27 cellular contexts compared by ENCODE assay signal in the genomic region with DNA sequence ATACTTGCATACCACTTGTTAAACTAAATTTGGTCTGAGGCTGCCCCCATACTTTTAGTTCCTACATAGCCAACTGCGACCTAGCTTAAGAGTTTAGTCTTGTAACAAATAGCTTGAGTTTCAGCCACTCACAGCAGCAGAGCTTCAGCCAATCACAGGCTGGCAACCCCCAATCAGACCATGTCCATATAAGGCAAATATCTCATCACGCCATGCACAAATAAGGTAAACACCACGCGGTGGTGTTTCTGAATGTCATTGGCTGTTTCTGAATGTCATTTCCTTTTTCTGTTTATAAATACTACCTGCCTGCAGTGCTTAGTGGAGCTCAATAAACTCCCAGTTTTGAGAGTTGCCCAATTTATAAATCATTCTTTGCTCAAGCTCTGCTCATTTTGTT.
"Had no signal": no experiment of that assay in that cellular context is flagged by ENCODE, and none has a peak within 500 bp of the region (broad histone marks: within the 10 kb centered on the region; RNA-seq: fewer than 3 reads in every experiment).

No MANE protein-coding gene starts in this region.

- H2AFZ ChIP-seq: hepatocyte had no signal

- H3K4me1 ChIP-seq: adrenal gland, ascending aorta, left ventricle myocardium inferior, vagina had no signal

- H3K79me2 ChIP-seq: hepatocyte had no signal

- H3K9me3 Mint-ChIP-seq: activated B cell treated with CpG ODN at 0.5 μM for 24 hours; activated T-cell treated with anti-CD3 and anti-CD28 coated beads, Interleukin-2, amount 50 U/mL, for 4 hours; activated T-helper 2 cell treated with anti-CD3 and anti-CD28 coated beads, Interferon-gamma antibody, Interleukin-2, Interleukin-4, amounts not matched to agents 10 μg/mL and 5 μg/mL and 100 μg/mL, durations not matched to agents 14 hours and 24 hours and 36 hours had no signal

- ATAC-seq: activated CD4-positive, alpha-beta T cell treated with anti-CD3 and anti-CD28 coated beads for 36 hours; activated T-cell treated with anti-CD3 and anti-CD28 coated beads, Interleukin-2, amount 50 U/mL, for 4 hours; esophagus mucosa; natural killer cell had no signal

- H3K36me3 ChIP-seq: adrenal gland, ascending aorta, brain microvascular endothelial cell, left ventricle myocardium inferior, thoracic aorta, vagina had no signal

- H3K27me3 Mint-ChIP-seq: activated B cell treated with CpG ODN at 0.5 μM for 24 hours, progenitor cell of endocrine pancreas, type B pancreatic cell had no signal

- H3K27ac Mint-ChIP-seq: activated B cell treated with CpG ODN at 0.5 μM for 24 hours; activated CD4-positive, alpha-beta T cell treated with anti-CD3 and anti-CD28 coated beads for 36 hours; activated naive CD8-positive, alpha-beta T cell; activated T-helper 2 cell treated with anti-CD3 and anti-CD28 coated beads, Interferon-gamma antibody, Interleukin-2, Interleukin-4, amounts not matched to agents 10 μg/mL and 5 μg/mL and 100 μg/mL, durations not matched to agents 14 hours and 24 hours and 36 hours; natural killer cell; progenitor cell of endocrine pancreas; type B pancreatic cell had no signal

- H3K4me3 Mint-ChIP-seq: activated B cell treated with CpG ODN at 0.5 μM for 24 hours; activated CD4-positive, alpha-beta T cell treated with anti-CD3 and anti-CD28 coated beads for 36 hours; activated naive CD8-positive, alpha-beta T cell; activated T-cell treated with anti-CD3 and anti-CD28 coated beads, Interleukin-2, amount 50 U/mL, for 4 hours; natural killer cell; type B pancreatic cell had no signal

- H3K4me3 ChIP-seq: adrenal gland, ascending aorta, hepatocyte, left ventricle myocardium inferior, thoracic aorta, vagina had no signal

- H3K4me1 Mint-ChIP-seq: activated B cell treated with CpG ODN at 0.5 μM for 24 hours; activated CD4-positive, alpha-beta T cell treated with anti-CD3 and anti-CD28 coated beads for 36 hours; natural killer cell had no signal

- H3K9me3 ChIP-seq: adrenal gland, ascending aorta, left ventricle myocardium inferior, thoracic aorta, vagina had no signal

- H3K27me3 ChIP-seq: adrenal gland, ascending aorta, brain microvascular endothelial cell, hepatocyte, vagina had no signal

- DNase-seq: activated B cell treated with CpG ODN at 0.5 μM for 24 hours; activated CD4-positive, alpha-beta T cell treated with anti-CD3 and anti-CD28 coated beads for 36 hours; activated CD4-positive, alpha-beta T cell treated with anti-CD3 and anti-CD28 coated beads, Interleukin-2, amount 50 U/mL, for 4 hours; activated CD8-positive, alpha-beta memory T cell treated with anti-CD3 and anti-CD28 coated beads, Interleukin-2, amount 50 U/mL, for 48 hours; activated naive CD4-positive, alpha-beta T cell; activated T-cell treated with anti-CD3 and anti-CD28 coated beads, Interleukin-2, amount 50 U/mL, for 4 hours; adrenal gland; brain microvascular endothelial cell; central memory CD4-positive, alpha-beta T cell; dermis blood vessel endothelial cell; effector CD8-positive, alpha-beta T cell; glutamatergic neuron; left ventricle myocardium inferior; midbrain; natural killer cell; retina; stimulated activated CD4-positive, alpha-beta T cell treated with anti-CD3 and anti-CD28 coated beads, Interleukin-4, amount 100 ng/mL, for 24 hours; stimulated activated naive CD4-positive, alpha-beta T cell treated with Interleukin-2 at 50 U/mL for 16 hours had no signal

- H3K36me3 Mint-ChIP-seq: activated naive CD8-positive, alpha-beta T cell; natural killer cell; type B pancreatic cell had no signal

- H3K27ac ChIP-seq: adrenal gland, ascending aorta, brain microvascular endothelial cell, hepatocyte, left ventricle myocardium inferior, thoracic aorta, vagina had no signal

- H3K4me2 ChIP-seq: hepatocyte had no signal
